33 cellular contexts compared by ENCODE assay signal in genomic region chr16:78647019-78647418, GRCh38.
"Had no signal": no experiment of that assay in that cellular context is flagged by ENCODE, and none has a peak within 500 bp of the region (broad histone marks: within the 10 kb centered on the region; RNA-seq: fewer than 3 reads in every experiment).

No MANE protein-coding gene starts in this region.

- H3K27me3 ChIP-seq: foreskin keratinocyte, left lung, ovary, suprapubic skin, tibial nerve had no signal

- H3K4me2 ChIP-seq: smooth muscle cell had no signal

- FAIRE-seq: astrocyte, endothelial cell of umbilical vein, urothelium cell line had no signal

- H3K36me3 Mint-ChIP-seq: activated CD4-positive, alpha-beta memory T cell treated with anti-CD3 and anti-CD28 coated beads for 36 hours; activated naive CD4-positive, alpha-beta T cell treated with anti-CD3 and anti-CD28 coated beads, Interleukin-2, amount 10 ng/mL, durations not matched to agents 7 days and 5 days had no signal

- H3K4me3 Mint-ChIP-seq: activated CD4-positive, alpha-beta memory T cell treated with anti-CD3 and anti-CD28 coated beads for 36 hours; activated CD4-positive, alpha-beta T cell treated with anti-CD3 and anti-CD28 coated beads, Interleukin-2, amount 10 ng/mL, durations not matched to agents 24 days and 14 days; activated naive CD4-positive, alpha-beta T cell treated with anti-CD3 and anti-CD28 coated beads, Interleukin-2, amount 10 ng/mL, durations not matched to agents 7 days and 5 days; activated T-helper 1 cell treated with anti-CD3 and anti-CD28 coated beads, Interleukin-12 subunit alpha, Interleukin-12 subunit beta, Interleukin-2, Interleukin-4 antibody, amounts not matched to agents 30 ng/mL and 10 ng/mL and 1 ng/mL, durations not matched to agents 14 hours and 24 hours and 36 hours; nephron progenitor cell; stimulated activated memory B cell treated with anti-CD40 and anti-IgM and Interleukin-4, amounts not matched to agents 10 μg/mL and 1 μg/mL and 100 μg/mL, for 72 hours; stimulated activated naive CD8-positive, alpha-beta T cell treated with anti-CD3 and anti-CD28 coated beads, Interleukin-15, amount 100 ng/mL, for 72 hours; T-helper 1 cell treated with Interleukin-12 subunit alpha and Interleukin-12 subunit beta and Interleukin-4 antibody, amounts not matched to agents 30 μg/mL and 1 μg/mL, for 36 hours had no signal

- H3K4me1 ChIP-seq: foreskin keratinocyte, suprapubic skin had no signal

- H3K27ac ChIP-seq: foreskin keratinocyte, neutrophil, ovary, suprapubic skin, tibial nerve, WERI-Rb-1 had no signal

- H3K36me3 ChIP-seq: left lung, neutrophil, ovary, suprapubic skin, tibial nerve, WERI-Rb-1 had no signal

- H3K9me3 ChIP-seq: left lung, neutrophil, ovary, suprapubic skin, tibial nerve had no signal

- DNase-seq: activated CD4-positive, alpha-beta memory T cell treated with anti-CD3 and anti-CD28 coated beads for 36 hours; activated CD4-positive, alpha-beta T cell treated with anti-CD3 and anti-CD28 coated beads, Interleukin-2, amount 10 ng/mL, durations not matched to agents 24 days and 14 days; activated CD8-positive, alpha-beta memory T cell treated with anti-CD3 and anti-CD28 coated beads, Interleukin-2, amount 50 U/mL, for 4 hours; activated effector memory CD4-positive, alpha-beta T cell treated with anti-CD3 and anti-CD28 coated beads, Interleukin-2, amount 50 U/mL, for 16 hours; activated naive CD4-positive, alpha-beta T cell treated with anti-CD3 and anti-CD28 coated beads, Interleukin-2, amount 10 ng/mL, durations not matched to agents 7 days and 5 days; activated T-cell treated with anti-CD3 and anti-CD28 coated beads, Interleukin-2, amount 50 U/mL, for 1 hour; amniotic stem cell; central memory CD4-positive, alpha-beta T cell; foreskin keratinocyte; kidney glomerular epithelial cell; left lung; nephron progenitor cell; ovary; retina; stimulated activated CD4-positive, alpha-beta T cell treated with anti-CD3 and anti-CD28 coated beads, Interleukin-1b, Interleukin-23, amount 100 ng/mL, for 48 hours; stimulated activated CD4-positive, alpha-beta T cell treated with anti-CD3 and anti-CD28 coated beads, Interleukin-4, amount 100 ng/mL, for 4 hours; stimulated activated CD8-positive, alpha-beta memory T cell treated with anti-CD3 and anti-CD28 coated beads, Interleukin-4, amount 100 ng/mL, for 48 hours; stimulated activated naive CD8-positive, alpha-beta T cell treated with anti-CD3 and anti-CD28 coated beads, Interleukin-15, amount 100 ng/mL, for 72 hours; SW 1271; T-helper 9 cell; WERI-Rb-1 had no signal

- H3K4me3 ChIP-seq: left lung, ovary, smooth muscle cell, suprapubic skin, tibial nerve had no signal

- H3K9me3 Mint-ChIP-seq: activated CD4-positive, alpha-beta memory T cell treated with anti-CD3 and anti-CD28 coated beads for 36 hours; activated T-helper 1 cell treated with anti-CD3 and anti-CD28 coated beads, Interleukin-12 subunit alpha, Interleukin-12 subunit beta, Interleukin-2, Interleukin-4 antibody, amounts not matched to agents 30 ng/mL and 10 ng/mL and 1 ng/mL, durations not matched to agents 14 hours and 24 hours and 36 hours; T-helper 1 cell treated with Interleukin-12 subunit alpha and Interleukin-12 subunit beta and Interleukin-4 antibody, amounts not matched to agents 30 μg/mL and 1 μg/mL, for 36 hours had no signal

- H3K4me1 Mint-ChIP-seq: activated CD4-positive, alpha-beta T cell treated with anti-CD3 and anti-CD28 coated beads, Interleukin-2, amount 10 ng/mL, durations not matched to agents 24 days and 14 days; activated naive CD4-positive, alpha-beta T cell treated with anti-CD3 and anti-CD28 coated beads, Interleukin-2, amount 10 ng/mL, durations not matched to agents 7 days and 5 days; stimulated activated memory B cell treated with anti-CD40 and anti-IgM and Interleukin-4, amounts not matched to agents 10 μg/mL and 1 μg/mL and 100 μg/mL, for 72 hours; stimulated activated naive CD8-positive, alpha-beta T cell treated with anti-CD3 and anti-CD28 coated beads, Interleukin-15, amount 100 ng/mL, for 72 hours had no signal

- H3K27me3 Mint-ChIP-seq: activated CD4-positive, alpha-beta memory T cell treated with anti-CD3 and anti-CD28 coated beads for 36 hours; stimulated activated memory B cell treated with anti-CD40 and anti-IgM and Interleukin-4, amounts not matched to agents 10 μg/mL and 1 μg/mL and 100 μg/mL, for 72 hours; stimulated activated naive CD8-positive, alpha-beta T cell treated with anti-CD3 and anti-CD28 coated beads, Interleukin-15, amount 100 ng/mL, for 72 hours had no signal

- H3K27ac Mint-ChIP-seq: activated CD4-positive, alpha-beta memory T cell treated with anti-CD3 and anti-CD28 coated beads for 36 hours; activated CD4-positive, alpha-beta T cell treated with anti-CD3 and anti-CD28 coated beads, Interleukin-2, amount 10 ng/mL, durations not matched to agents 24 days and 14 days; activated naive CD4-positive, alpha-beta T cell treated with anti-CD3 and anti-CD28 coated beads, Interleukin-2, amount 10 ng/mL, durations not matched to agents 7 days and 5 days; activated T-helper 1 cell treated with anti-CD3 and anti-CD28 coated beads, Interleukin-12 subunit alpha, Interleukin-12 subunit beta, Interleukin-2, Interleukin-4 antibody, amounts not matched to agents 30 ng/mL and 10 ng/mL and 1 ng/mL, durations not matched to agents 14 hours and 24 hours and 36 hours; nephron progenitor cell; progenitor cell of endocrine pancreas; stimulated activated memory B cell treated with anti-CD40 and anti-IgM and Interleukin-4, amounts not matched to agents 10 μg/mL and 1 μg/mL and 100 μg/mL, for 72 hours; T-helper 1 cell treated with Interleukin-12 subunit alpha and Interleukin-12 subunit beta and Interleukin-4 antibody, amounts not matched to agents 30 μg/mL and 1 μg/mL, for 36 hours had no signal

- ATAC-seq: activated CD4-positive, CD25-positive, alpha-beta regulatory T cell treated with anti-CD3 and anti-CD28 coated beads, Interleukin-2, amount 50 U/mL, for 24 hours; foreskin keratinocyte; left lung; stimulated activated memory B cell treated with anti-CD40 and anti-IgM and Interleukin-4, amounts not matched to agents 10 μg/mL and 1 μg/mL and 100 μg/mL, for 72 hours; stimulated activated naive CD8-positive, alpha-beta T cell treated with anti-CD3 and anti-CD28 coated beads, Interleukin-15, amount 100 ng/mL, for 72 hours had no signal
